In the genomic region with DNA sequence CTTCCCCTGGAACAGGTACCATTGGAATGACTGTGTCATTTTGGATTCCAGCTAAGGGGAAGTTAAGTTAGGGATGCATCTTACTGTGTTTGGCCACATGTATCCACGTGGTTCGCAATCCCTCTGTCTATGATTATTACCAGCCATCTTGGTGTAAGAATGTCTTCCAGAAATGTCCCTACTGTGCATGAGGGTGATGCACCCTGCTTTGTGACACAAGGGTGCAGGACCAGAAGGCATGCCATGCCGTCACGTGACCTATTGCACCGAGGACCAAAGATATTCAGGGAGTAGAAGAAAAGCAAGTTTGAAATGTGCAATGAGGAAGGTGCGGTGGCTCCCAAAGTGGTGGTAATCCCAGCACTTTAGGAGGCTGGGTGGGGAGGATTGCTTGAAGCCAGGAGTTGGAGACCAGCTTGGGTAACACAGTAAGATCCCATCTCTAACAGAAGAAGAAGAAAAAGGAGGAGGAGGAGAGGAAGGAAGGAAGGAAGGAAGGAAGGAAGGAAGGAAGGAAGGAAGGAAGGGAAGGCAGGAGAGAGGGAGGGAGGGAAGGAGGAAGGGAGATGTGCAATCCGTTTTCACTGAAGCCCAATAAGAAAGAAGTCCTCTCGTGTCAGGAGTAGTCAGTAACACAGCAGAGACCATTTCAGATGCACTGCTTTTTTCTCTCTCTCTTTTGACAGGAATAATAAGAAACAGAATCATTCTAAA, we compare ENCODE assay signal across 35 cellular contexts.
"Had no signal": no experiment of that assay in that cellular context is flagged by ENCODE, and none has a peak within 500 bp of the region (broad histone marks: within the 10 kb centered on the region; RNA-seq: fewer than 3 reads in every experiment).

No MANE protein-coding gene starts in this region.

- H3K9me3 Mint-ChIP-seq: activated CD4-positive, alpha-beta memory T cell treated with anti-CD3 and anti-CD28 coated beads, Interleukin-2, amount 10 ng/mL, durations not matched to agents 7 days and 5 days; activated CD4-positive, alpha-beta T cell treated with anti-CD3 and anti-CD28 coated beads, Interleukin-2, amount 10 ng/mL, durations not matched to agents 24 days and 14 days; activated naive CD4-positive, alpha-beta T cell treated with anti-CD3 and anti-CD28 coated beads for 36 hours; activated naive CD4-positive, alpha-beta T cell treated with anti-CD3 and anti-CD28 coated beads, Interleukin-2, amount 50 U/mL, for 24 hours; activated naive CD8-positive, alpha-beta T cell treated with anti-CD3 and anti-CD28 coated beads for 36 hours; activated naive CD8-positive, alpha-beta T cell treated with anti-CD3 and anti-CD28 coated beads, Interleukin-2, amount 50 U/mL, for 24 hours; activated T-helper 1 cell treated with anti-CD3 and anti-CD28 coated beads, Interleukin-12 subunit alpha, Interleukin-12 subunit beta, Interleukin-2, Interleukin-4 antibody, amounts not matched to agents 30 ng/mL and 10 ng/mL and 1 ng/mL, durations not matched to agents 14 hours and 24 hours and 36 hours; activated T-helper 2 cell treated with anti-CD3 and anti-CD28 coated beads, Interferon-gamma antibody, Interleukin-2, Interleukin-4, amounts not matched to agents 10 μg/mL and 5 μg/mL and 100 μg/mL, durations not matched to agents 14 hours and 24 hours and 36 hours; brain; dendritic cell treated with granulocyte-macrophage colony-stimulating factor and Interleukin-4, amounts not matched to agents 40 ng/mL and 50 ng/mL, for 4 days; endodermal cell had no signal

- H3K27ac Mint-ChIP-seq: activated CD4-positive, alpha-beta memory T cell treated with anti-CD3 and anti-CD28 coated beads, Interleukin-2, amount 10 ng/mL, durations not matched to agents 7 days and 5 days; activated CD4-positive, alpha-beta T cell treated with anti-CD3 and anti-CD28 coated beads for 36 hours; activated CD4-positive, alpha-beta T cell treated with anti-CD3 and anti-CD28 coated beads, Interleukin-2, amount 10 ng/mL, durations not matched to agents 24 days and 14 days; activated CD8-positive, alpha-beta memory T cell treated with anti-CD3 and anti-CD28 coated beads, Interleukin-2, amount 10 ng/mL, durations not matched to agents 7 days and 5 days; activated naive CD4-positive, alpha-beta T cell treated with anti-CD3 and anti-CD28 coated beads for 36 hours; activated naive CD4-positive, alpha-beta T cell treated with anti-CD3 and anti-CD28 coated beads, Interleukin-2, amount 50 U/mL, for 24 hours; activated naive CD8-positive, alpha-beta T cell treated with anti-CD3 and anti-CD28 coated beads for 36 hours; activated naive CD8-positive, alpha-beta T cell treated with anti-CD3 and anti-CD28 coated beads, Interleukin-2, amount 50 U/mL, for 24 hours; activated T-helper 1 cell treated with anti-CD3 and anti-CD28 coated beads, Interleukin-12 subunit alpha, Interleukin-12 subunit beta, Interleukin-2, Interleukin-4 antibody, amounts not matched to agents 30 ng/mL and 10 ng/mL and 1 ng/mL, durations not matched to agents 14 hours and 24 hours and 36 hours; activated T-helper 2 cell treated with anti-CD3 and anti-CD28 coated beads, Interferon-gamma antibody, Interleukin-2, Interleukin-4, amounts not matched to agents 10 μg/mL and 5 μg/mL and 100 μg/mL, durations not matched to agents 14 hours and 24 hours and 36 hours; brain; dendritic cell treated with granulocyte-macrophage colony-stimulating factor and Interleukin-4, amounts not matched to agents 40 ng/mL and 50 ng/mL, for 4 days; endodermal cell had no signal

- H3K36me3 ChIP-seq: adrenal gland, breast epithelium, cardiac muscle cell, gastrocnemius medialis, heart left ventricle had no signal

- H3K4me3 Mint-ChIP-seq: activated CD4-positive, alpha-beta memory T cell treated with anti-CD3 and anti-CD28 coated beads, Interleukin-2, amount 10 ng/mL, durations not matched to agents 7 days and 5 days; activated CD4-positive, alpha-beta T cell treated with anti-CD3 and anti-CD28 coated beads for 36 hours; activated CD4-positive, alpha-beta T cell treated with anti-CD3 and anti-CD28 coated beads, Interleukin-2, amount 10 ng/mL, durations not matched to agents 24 days and 14 days; activated CD8-positive, alpha-beta memory T cell treated with anti-CD3 and anti-CD28 coated beads, Interleukin-2, amount 10 ng/mL, durations not matched to agents 7 days and 5 days; activated naive CD4-positive, alpha-beta T cell treated with anti-CD3 and anti-CD28 coated beads for 36 hours; activated naive CD4-positive, alpha-beta T cell treated with anti-CD3 and anti-CD28 coated beads, Interleukin-2, amount 50 U/mL, for 24 hours; activated naive CD8-positive, alpha-beta T cell treated with anti-CD3 and anti-CD28 coated beads for 36 hours; activated naive CD8-positive, alpha-beta T cell treated with anti-CD3 and anti-CD28 coated beads, Interleukin-2, amount 50 U/mL, for 24 hours; activated T-helper 1 cell treated with anti-CD3 and anti-CD28 coated beads, Interleukin-12 subunit alpha, Interleukin-12 subunit beta, Interleukin-2, Interleukin-4 antibody, amounts not matched to agents 30 ng/mL and 10 ng/mL and 1 ng/mL, durations not matched to agents 14 hours and 24 hours and 36 hours; brain; dendritic cell treated with granulocyte-macrophage colony-stimulating factor and Interleukin-4, amounts not matched to agents 40 ng/mL and 50 ng/mL, for 4 days; endodermal cell had no signal

- H3K27me3 ChIP-seq: adrenal gland, breast epithelium, dorsolateral prefrontal cortex, foreskin keratinocyte, gastrocnemius medialis had no signal

- H3K4me1 Mint-ChIP-seq: activated CD4-positive, alpha-beta memory T cell treated with anti-CD3 and anti-CD28 coated beads, Interleukin-2, amount 10 ng/mL, durations not matched to agents 7 days and 5 days; activated CD4-positive, alpha-beta T cell treated with anti-CD3 and anti-CD28 coated beads, Interleukin-2, amount 10 ng/mL, durations not matched to agents 24 days and 14 days; activated CD8-positive, alpha-beta memory T cell treated with anti-CD3 and anti-CD28 coated beads, Interleukin-2, amount 10 ng/mL, durations not matched to agents 7 days and 5 days; activated naive CD4-positive, alpha-beta T cell treated with anti-CD3 and anti-CD28 coated beads, Interleukin-2, amount 50 U/mL, for 24 hours; brain; endodermal cell had no signal

- ATAC-seq: activated CD4-positive, alpha-beta T cell treated with anti-CD3 and anti-CD28 coated beads for 36 hours; activated CD8-positive, alpha-beta memory T cell treated with anti-CD3 and anti-CD28 coated beads, Interleukin-2, amount 10 ng/mL, durations not matched to agents 7 days and 5 days; activated naive CD8-positive, alpha-beta T cell treated with anti-CD3 and anti-CD28 coated beads, Interleukin-2, amount 50 U/mL, for 24 hours; esophagus mucosa; foreskin keratinocyte; gastrocnemius medialis; heart left ventricle had no signal

- H3K4me3 ChIP-seq: adrenal gland, breast epithelium, cardiac muscle cell, coronary artery, dorsolateral prefrontal cortex, gastrocnemius medialis, heart left ventricle had no signal

- H3K9me3 ChIP-seq: adrenal gland, breast epithelium, gastrocnemius medialis, heart left ventricle had no signal

- H3K36me3 Mint-ChIP-seq: activated CD8-positive, alpha-beta memory T cell treated with anti-CD3 and anti-CD28 coated beads, Interleukin-2, amount 10 ng/mL, durations not matched to agents 7 days and 5 days; activated naive CD4-positive, alpha-beta T cell treated with anti-CD3 and anti-CD28 coated beads, Interleukin-2, amount 50 U/mL, for 24 hours; activated naive CD8-positive, alpha-beta T cell treated with anti-CD3 and anti-CD28 coated beads for 36 hours; brain had no signal

- H3K4me1 ChIP-seq: adrenal gland, breast epithelium, foreskin keratinocyte, gastrocnemius medialis had no signal

- H3K27ac ChIP-seq: adrenal gland, breast epithelium, cardiac muscle cell, coronary artery, dorsolateral prefrontal cortex, foreskin keratinocyte, gastrocnemius medialis, heart left ventricle had no signal

- DNase-seq: activated CD4-positive, alpha-beta memory T cell treated with anti-CD3 and anti-CD28 coated beads, Interleukin-2, amount 10 ng/mL, durations not matched to agents 7 days and 5 days; activated CD4-positive, alpha-beta T cell treated with anti-CD3 and anti-CD28 coated beads for 36 hours; activated CD4-positive, alpha-beta T cell treated with anti-CD3 and anti-CD28 coated beads, Interleukin-2, amount 10 ng/mL, durations not matched to agents 24 days and 14 days; activated CD4-positive, alpha-beta T cell treated with anti-CD3 and anti-CD28 coated beads, Interleukin-2, amount 50 U/mL, for 4 hours; activated CD4-positive, CD25-positive, alpha-beta regulatory T cell; activated CD4-positive, CD25-positive, alpha-beta regulatory T cell treated with anti-CD3 and anti-CD28 coated beads, Interleukin-2, amount 50 U/mL, for 72 hours; activated CD8-positive, alpha-beta memory T cell treated with anti-CD3 and anti-CD28 coated beads, Interleukin-2, amount 10 ng/mL, durations not matched to agents 7 days and 5 days; activated CD8-positive, alpha-beta memory T cell treated with anti-CD3 and anti-CD28 coated beads, Interleukin-2, amount 50 U/mL, for 4 hours; activated effector memory CD4-positive, alpha-beta T cell treated with anti-CD3 and anti-CD28 coated beads, Interleukin-2, amount 50 U/mL, for 16 hours; activated naive CD4-positive, alpha-beta T cell treated with anti-CD3 and anti-CD28 coated beads for 36 hours; activated naive CD8-positive, alpha-beta T cell treated with anti-CD3 and anti-CD28 coated beads for 36 hours; activated naive CD8-positive, alpha-beta T cell treated with anti-CD3 and anti-CD28 coated beads, Interleukin-2, amount 50 U/mL, for 24 hours; activated T-cell treated with anti-CD3 and anti-CD28 coated beads, Interleukin-2, amount 50 U/mL, for 1 hour; activated T-cell treated with anti-CD3 and anti-CD28 coated beads, Interleukin-2, amount 50 U/mL, for 48 hours; amygdala; aorta; central memory CD4-positive, alpha-beta T cell; effector memory CD4-positive, alpha-beta T cell; endodermal cell; foreskin keratinocyte; gastrocnemius medialis; glutamatergic neuron; heart left ventricle; T-helper 2 cell had no signal

- H3K27me3 Mint-ChIP-seq: activated naive CD4-positive, alpha-beta T cell treated with anti-CD3 and anti-CD28 coated beads, Interleukin-2, amount 50 U/mL, for 24 hours; activated naive CD8-positive, alpha-beta T cell treated with anti-CD3 and anti-CD28 coated beads for 36 hours; activated naive CD8-positive, alpha-beta T cell treated with anti-CD3 and anti-CD28 coated beads, Interleukin-2, amount 50 U/mL, for 24 hours had no signal
